1 cellular context compared by ENCODE assay signal in the genomic region with DNA sequence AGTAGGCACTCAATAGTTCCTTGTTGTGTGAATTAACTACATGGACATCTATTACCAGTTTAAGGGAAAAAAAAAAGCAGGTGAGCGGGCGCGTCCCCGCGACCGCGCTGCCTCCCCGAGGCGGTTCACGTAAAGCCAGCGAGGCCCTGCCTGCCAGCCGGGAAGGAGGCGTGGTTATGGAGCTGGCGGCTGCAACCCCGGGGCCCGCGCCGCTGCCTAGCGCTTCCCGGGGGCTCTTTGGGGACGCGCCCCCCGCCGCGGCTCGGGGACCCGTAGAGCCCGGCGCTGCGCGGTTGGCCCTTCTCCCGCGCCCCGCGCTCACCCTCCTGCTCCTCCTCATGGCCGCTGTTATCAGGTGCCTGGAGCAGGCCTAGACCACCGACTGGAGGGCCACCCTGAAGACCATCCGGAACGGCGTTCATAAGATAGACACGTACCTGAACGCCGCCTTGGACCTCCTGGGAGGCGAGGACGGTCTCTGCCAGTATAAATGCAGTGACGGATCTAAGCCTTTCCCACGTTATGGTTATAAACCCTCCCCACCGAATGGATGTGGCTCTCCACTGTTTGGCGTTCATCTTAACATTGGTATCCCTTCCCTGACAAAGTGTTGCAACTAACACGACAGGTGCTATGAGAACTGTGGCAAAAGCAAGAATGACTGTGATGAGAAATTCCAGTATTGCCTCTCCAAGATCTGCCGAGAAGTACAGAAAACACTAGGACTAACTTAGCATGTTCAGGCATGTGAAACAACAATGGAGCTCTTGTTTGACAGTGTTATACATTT.
TF ChIP-seq lines count a peak whose summit lies in the region.

No MANE protein-coding gene starts in this region.

TF ChIP-seq in GM12878, 131 proteins besides CTCF, POLR2A, EP300 and RAD21:
- TF ChIP-seq SMC3 (IDR thresholded peaks at IDR 0.05; ENCODE audit: borderline replicate concordance, low read length), result no peak; the same call in 1 of the 2 replicates
- TF ChIP-seq FOXK2 (IDR thresholded peaks at IDR 0.05), result no peak
- TF ChIP-seq, protein P1, sequence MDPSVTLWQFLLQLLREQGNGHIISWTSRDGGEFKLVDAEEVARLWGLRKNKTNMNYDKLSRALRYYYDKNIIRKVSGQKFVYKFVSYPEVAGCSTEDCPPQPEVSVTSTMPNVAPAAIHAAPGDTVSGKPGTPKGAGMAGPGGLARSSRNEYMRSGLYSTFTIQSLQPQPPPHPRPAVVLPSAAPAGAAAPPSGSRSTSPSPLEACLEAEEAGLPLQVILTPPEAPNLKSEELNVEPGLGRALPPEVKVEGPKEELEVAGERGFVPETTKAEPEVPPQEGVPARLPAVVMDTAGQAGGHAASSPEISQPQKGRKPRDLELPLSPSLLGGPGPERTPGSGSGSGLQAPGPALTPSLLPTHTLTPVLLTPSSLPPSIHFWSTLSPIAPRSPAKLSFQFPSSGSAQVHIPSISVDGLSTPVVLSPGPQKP (IDR thresholded peaks at IDR 0.05; ENCODE audit: low read depth, low read length), result no peak
- TF ChIP-seq HCFC1 (IDR thresholded peaks at IDR 0.05; ENCODE audit: low read length), result no peak
- TF ChIP-seq BACH1 (IDR thresholded peaks at IDR 0.05; ENCODE audit: borderline replicate concordance), result 0 out of 2 replicates have a peak, but pooled peaks have one; percentile 32
- TF ChIP-seq CHD1 (IDR thresholded peaks at IDR 0.05; ENCODE audit: low read depth, low read length), result no peak
- 0 out of 2 replicates have a peak, but pooled peaks have one; percentile 18 for TF ChIP-seq IKZF1 (conservative IDR thresholded peaks at IDR 0.05)
- TF ChIP-seq, protein P2, sequence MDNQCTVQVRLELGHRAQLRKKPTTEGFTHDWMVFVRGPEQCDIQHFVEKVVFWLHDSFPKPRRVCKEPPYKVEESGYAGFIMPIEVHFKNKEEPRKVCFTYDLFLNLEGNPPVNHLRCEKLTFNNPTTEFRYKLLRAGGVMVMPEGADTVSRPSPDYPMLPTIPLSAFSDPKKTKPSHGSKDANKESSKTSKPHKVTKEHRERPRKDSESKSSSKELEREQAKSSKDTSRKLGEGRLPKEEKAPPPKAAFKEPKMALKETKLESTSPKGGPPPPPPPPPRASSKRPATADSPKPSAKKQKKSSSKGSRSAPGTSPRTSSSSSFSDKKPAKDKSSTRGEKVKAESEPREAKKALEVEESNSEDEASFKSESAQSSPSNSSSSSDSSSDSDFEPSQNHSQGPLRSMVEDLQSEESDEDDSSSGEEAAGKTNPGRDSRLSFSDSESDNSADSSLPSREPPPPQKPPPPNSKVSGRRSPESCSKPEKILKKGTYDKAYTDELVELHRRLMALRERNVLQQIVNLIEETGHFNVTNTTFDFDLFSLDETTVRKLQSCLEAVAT (IDR thresholded peaks at IDR 0.05), result no peak
- no peak for TF ChIP-seq SREBF2 (IDR thresholded peaks at IDR 0.05; ENCODE audit: low read length)
- 0 out of 2 replicates have a peak, but pooled peaks have one; percentile 61 for TF ChIP-seq GATAD2B (conservative IDR thresholded peaks at IDR 0.05; ENCODE audit: low read depth)
- TF ChIP-seq CHD2 (IDR thresholded peaks at IDR 0.05; ENCODE audit: borderline replicate concordance, low read depth, low read length), result no peak
- TF ChIP-seq ZNF207 (IDR thresholded peaks at IDR 0.05; ENCODE audit: borderline replicate concordance), result no peak
- no peak for TF ChIP-seq CBX5 (IDR thresholded peaks at IDR 0.05; ENCODE audit: low read depth)
- no peak for TF ChIP-seq SPI1 (IDR thresholded peaks at IDR 0.05; ENCODE audit: borderline replicate concordance, insufficient read depth, low read depth, low read length)
- TF ChIP-seq CREM (IDR thresholded peaks at IDR 0.05; ENCODE audit: low read depth), result no peak
- TF ChIP-seq DPF2 (IDR thresholded peaks at IDR 0.05), result peak; percentile 17; the same call in 1 of the 2 replicates
- TF ChIP-seq FOXM1 (IDR thresholded peaks at IDR 0.05; ENCODE audit: low read depth, low read length), result no peak
- TF ChIP-seq SIN3A (IDR thresholded peaks at IDR 0.05; ENCODE audit: low read depth, low read length), result no peak
- no peak for TF ChIP-seq RAD51 (IDR thresholded peaks at IDR 0.05)
- peak; percentile 75; the same call in 1 of the 2 replicates for TF ChIP-seq ZNF384 (IDR thresholded peaks at IDR 0.05; ENCODE audit: borderline replicate concordance, low read depth, low read length)
